ENCODE assay signal across 19 cellular contexts in genomic region chr17:7570351-7570750, GRCh38. TPM values are rescaled to one million over a fixed set of nuclear protein-coding genes. Genes with fewer than 3 reads are reported as not detected.
DNase-seq lines count a peak whose midpoint lies in the region; ATAC-seq and TF ChIP-seq lines count a peak whose summit lies in the region.
"Had no signal": no experiment of that assay in that cellular context is flagged by ENCODE, and none has a peak within 500 bp of the region (broad histone marks: within the 10 kb centered on the region; RNA-seq: fewer than 3 reads in every experiment).

No MANE protein-coding gene starts in this region.

- H3K27ac Mint-ChIP-seq in activated T-cell treated with anti-CD3 and anti-CD28 coated beads, Interleukin-2, amount 50 U/mL, for 24 hours = peak overlapping the region; percentile 87
- no peak overlapping the region for H3K27ac Mint-ChIP-seq in activated T-cell treated with anti-CD3 and anti-CD28 coated beads, Interleukin-2, amount 50 U/mL, for 72 hours
- H3K27ac Mint-ChIP-seq in activated CD8-positive, alpha-beta T cell treated with anti-CD3 and anti-CD28 coated beads, Interleukin-2, amount 10 ng/mL, durations not matched to agents 7 days and 5 days = peak overlapping the region; percentile 69
- peak overlapping the region; percentile 48 for H3K27ac Mint-ChIP-seq in endothelial cell (ENCODE audit: unreplicated experiment)
- H3K27ac Mint-ChIP-seq in progenitor cell of endocrine pancreas = peak overlapping the region; percentile 62

- no peaks in the 10 kb centered on the region for H3K9me3 Mint-ChIP-seq in activated T-cell treated with anti-CD3 and anti-CD28 coated beads, Interleukin-2, amount 50 U/mL, for 24 hours
- H3K9me3 Mint-ChIP-seq in activated T-cell treated with anti-CD3 and anti-CD28 coated beads, Interleukin-2, amount 50 U/mL, for 72 hours = no peaks in the 10 kb centered on the region
- no peaks in the 10 kb centered on the region for H3K9me3 Mint-ChIP-seq in activated CD8-positive, alpha-beta T cell treated with anti-CD3 and anti-CD28 coated beads, Interleukin-2, amount 10 ng/mL, durations not matched to agents 7 days and 5 days (ENCODE audit: insufficient read depth)
- H3K9me3 Mint-ChIP-seq in endothelial cell (ENCODE audit: unreplicated experiment) (no peaks in the 10 kb centered on the region), progenitor cell of endocrine pancreas (ENCODE audit: low read depth) (no peaks in the 10 kb centered on the region)
- H3K9me3 Mint-ChIP-seq: activated T-cell treated with anti-CD3 and anti-CD28 coated beads, Interleukin-2, amount 50 U/mL, for 4 hours; WTC11 had no signal

- DNase-seq in activated T-cell treated with anti-CD3 and anti-CD28 coated beads, Interleukin-2, amount 50 U/mL, for 24 hours = no peak
- DNase-seq in activated T-cell treated with anti-CD3 and anti-CD28 coated beads, Interleukin-2, amount 50 U/mL, for 72 hours = no peak
- DNase-seq in activated CD8-positive, alpha-beta T cell treated with anti-CD3 and anti-CD28 coated beads, Interleukin-2, amount 10 ng/mL, durations not matched to agents 7 days and 5 days = no peak
- DNase-seq in endothelial cell (ENCODE audit: low spot score) = no peak
- DNase-seq in progenitor cell of endocrine pancreas (ENCODE audit: low spot score, unreplicated experiment) = no peak
- DNase-seq in NCI-H2227 (lab: John Stamatoyannopoulos, UW; ENCODE audit: unreplicated experiment) = no peak
- DNase-seq in AG08396 (ENCODE audit: low spot score) = no peak
- DNase-seq: activated CD8-positive, alpha-beta memory T cell treated with anti-CD3 and anti-CD28 coated beads for 24 hours; activated T-cell treated with anti-CD3 and anti-CD28 coated beads, Interleukin-2, amount 50 U/mL, for 4 hours; C1 segment of cervical spinal cord; H7; KBM-7; NCI-H1436; NCI-H526 treated with DMSO at 0.1 percent for 48 hours; RPMI8226; T-helper 9 cell; uterus had no signal

- POLR2A ChIA-PET in activated CD8-positive, alpha-beta T cell treated with anti-CD3 and anti-CD28 coated beads, Interleukin-2, amount 10 ng/mL, durations not matched to agents 7 days and 5 days (lab: Charles Lee) = interaction anchor here (0.7 to 7.4 kb wide), 5 partner anchors 9 to 275 kb away, joined by 3 to 105 read pairs (median 5); partner anchors contain the start of genes CD68, MPDU1, SENP3 and SOX15

- no peaks in the 10 kb centered on the region for H3K27me3 Mint-ChIP-seq in activated T-cell treated with anti-CD3 and anti-CD28 coated beads, Interleukin-2, amount 50 U/mL, for 24 hours
- no peaks in the 10 kb centered on the region for H3K27me3 Mint-ChIP-seq in activated T-cell treated with anti-CD3 and anti-CD28 coated beads, Interleukin-2, amount 50 U/mL, for 72 hours (ENCODE audit: low read depth)
- no peaks in the 10 kb centered on the region for H3K27me3 Mint-ChIP-seq in activated CD8-positive, alpha-beta T cell treated with anti-CD3 and anti-CD28 coated beads, Interleukin-2, amount 10 ng/mL, durations not matched to agents 7 days and 5 days (ENCODE audit: low read depth)
- peaks cover 10% of the 10 kb centered on the region for H3K27me3 Mint-ChIP-seq in endothelial cell (ENCODE audit: unreplicated experiment)
- H3K27me3 Mint-ChIP-seq in progenitor cell of endocrine pancreas = no peaks in the 10 kb centered on the region

- CTCF ChIA-PET in activated CD8-positive, alpha-beta T cell treated with anti-CD3 and anti-CD28 coated beads, Interleukin-2, amount 10 ng/mL, durations not matched to agents 7 days and 5 days (lab: Charles Lee) = interaction anchor here (0.9 to 7.6 kb wide), 5 partner anchors 9 to 118 kb away, joined by 3 to 43 read pairs (median 9); partner anchors contain the start of genes SENP3, SOX15, TP53 and WRAP53

- ATAC-seq in activated T-cell treated with anti-CD3 and anti-CD28 coated beads, Interleukin-2, amount 50 U/mL, for 72 hours (replicated peaks in 1 of 2) = no peak
- no peak for ATAC-seq in activated CD8-positive, alpha-beta T cell treated with anti-CD3 and anti-CD28 coated beads, Interleukin-2, amount 10 ng/mL, durations not matched to agents 7 days and 5 days
- ATAC-seq in HG03439 (IDR thresholded peaks at IDR 0.05; ENCODE audit: unreplicated experiment) = no peak
- ATAC-seq: activated T-cell treated with anti-CD3 and anti-CD28 coated beads, Interleukin-2, amount 50 U/mL, for 4 hours; WTC11 had no signal

- TF ChIP-seq CTCF in endothelial cell (IDR thresholded peaks at IDR 0.05; ENCODE audit: unreplicated experiment) (no peak), progenitor cell of endocrine pancreas (IDR thresholded peaks at IDR 0.05; ENCODE audit: unreplicated experiment) (no peak)

- H3K4me1 Mint-ChIP-seq in activated T-cell treated with anti-CD3 and anti-CD28 coated beads, Interleukin-2, amount 50 U/mL, for 24 hours (ENCODE audit: low read depth) = peaks cover 47% of the 10 kb centered on the region
- peaks cover 52% of the 10 kb centered on the region for H3K4me1 Mint-ChIP-seq in activated T-cell treated with anti-CD3 and anti-CD28 coated beads, Interleukin-2, amount 50 U/mL, for 72 hours (ENCODE audit: low read depth)
- peaks cover 38% of the 10 kb centered on the region for H3K4me1 Mint-ChIP-seq in activated CD8-positive, alpha-beta T cell treated with anti-CD3 and anti-CD28 coated beads, Interleukin-2, amount 10 ng/mL, durations not matched to agents 7 days and 5 days (ENCODE audit: low read depth)
- H3K4me1 Mint-ChIP-seq in endothelial cell (ENCODE audit: unreplicated experiment) (peaks cover 29% of the 10 kb centered on the region), progenitor cell of endocrine pancreas (ENCODE audit: low read depth) (peaks cover 17% of the 10 kb centered on the region)

- peaks cover 96% of the 10 kb centered on the region for H3K36me3 Mint-ChIP-seq in activated T-cell treated with anti-CD3 and anti-CD28 coated beads, Interleukin-2, amount 50 U/mL, for 24 hours (ENCODE audit: low read depth)
- H3K36me3 Mint-ChIP-seq in activated T-cell treated with anti-CD3 and anti-CD28 coated beads, Interleukin-2, amount 50 U/mL, for 72 hours (ENCODE audit: insufficient read depth in 2 of 2) = peaks cover 26 to 35% of the 10 kb centered on the region in 2 donors
- H3K36me3 Mint-ChIP-seq in activated CD8-positive, alpha-beta T cell treated with anti-CD3 and anti-CD28 coated beads, Interleukin-2, amount 10 ng/mL, durations not matched to agents 7 days and 5 days (ENCODE audit: low read depth) = peaks cover 67% of the 10 kb centered on the region
- peaks cover 63% of the 10 kb centered on the region for H3K36me3 Mint-ChIP-seq in endothelial cell (ENCODE audit: low read depth, unreplicated experiment)
- H3K36me3 Mint-ChIP-seq in progenitor cell of endocrine pancreas (ENCODE audit: insufficient read depth) = peaks cover 30% of the 10 kb centered on the region

- H3K4me3 Mint-ChIP-seq in activated T-cell treated with anti-CD3 and anti-CD28 coated beads, Interleukin-2, amount 50 U/mL, for 24 hours = no peak overlapping the region
- no peak overlapping the region for H3K4me3 Mint-ChIP-seq in activated T-cell treated with anti-CD3 and anti-CD28 coated beads, Interleukin-2, amount 50 U/mL, for 72 hours
- H3K4me3 Mint-ChIP-seq in activated CD8-positive, alpha-beta T cell treated with anti-CD3 and anti-CD28 coated beads, Interleukin-2, amount 10 ng/mL, durations not matched to agents 7 days and 5 days = no peak overlapping the region
- H3K4me3 Mint-ChIP-seq in endothelial cell (ENCODE audit: unreplicated experiment) = peak overlapping the region; percentile 25
- no peak overlapping the region for H3K4me3 Mint-ChIP-seq in progenitor cell of endocrine pancreas (ENCODE audit: low read depth)

RNA-seq across cellular contexts. Expression of gene SENP3, which starts 8.6 kb away (rescaled TPM):
- total RNA-seq in activated T-cell treated with anti-CD3 and anti-CD28 coated beads, Interleukin-2, amount 50 U/mL, for 72 hours = 10 to 100 TPM; 41.8 to 55.3 TPM
- total RNA-seq in activated CD8-positive, alpha-beta T cell treated with anti-CD3 and anti-CD28 coated beads, Interleukin-2, amount 10 ng/mL, durations not matched to agents 7 days and 5 days = 10 to 100 TPM; 54.4 to 62.0 TPM
- total RNA-seq in endothelial cell (ENCODE audit: unreplicated experiment) (57.8 TPM), progenitor cell of endocrine pancreas (58.2 and 62.5 TPM in 2 replicates)

RNA-seq across cellular contexts. Expression of gene CD68, which starts 9.1 kb away (rescaled TPM):
- 10 to 100 TPM; 10.3 to 28.1 TPM for total RNA-seq in activated T-cell treated with anti-CD3 and anti-CD28 coated beads, Interleukin-2, amount 50 U/mL, for 72 hours
- 10 to 100 TPM in 1 of 2 experiments, 1 to 10 TPM in 1; 9.4 to 10.7 TPM for total RNA-seq in activated CD8-positive, alpha-beta T cell treated with anti-CD3 and anti-CD28 coated beads, Interleukin-2, amount 10 ng/mL, durations not matched to agents 7 days and 5 days
- total RNA-seq in endothelial cell (ENCODE audit: unreplicated experiment) (1.6 TPM), progenitor cell of endocrine pancreas (not detected in 2 replicates)

RNA-seq across cellular contexts. Expression of gene TNFSF13, which starts 11.8 kb away (rescaled TPM):
- total RNA-seq in activated T-cell treated with anti-CD3 and anti-CD28 coated beads, Interleukin-2, amount 50 U/mL, for 72 hours = 1 to 10 TPM; 4.3 to 7.8 TPM
- 1 to 10 TPM; 8.0 to 9.0 TPM for total RNA-seq in activated CD8-positive, alpha-beta T cell treated with anti-CD3 and anti-CD28 coated beads, Interleukin-2, amount 10 ng/mL, durations not matched to agents 7 days and 5 days
- total RNA-seq in endothelial cell (ENCODE audit: unreplicated experiment) (5.6 TPM), progenitor cell of endocrine pancreas (4.1 and 4.7 TPM in 2 replicates)

RNA-seq across cellular contexts. Expression of gene MPDU1, which starts 13.3 kb away (rescaled TPM):
- total RNA-seq in activated T-cell treated with anti-CD3 and anti-CD28 coated beads, Interleukin-2, amount 50 U/mL, for 72 hours = 10 to 100 TPM; 44.0 to 51.9 TPM
- 10 to 100 TPM; 69.0 to 70.4 TPM for total RNA-seq in activated CD8-positive, alpha-beta T cell treated with anti-CD3 and anti-CD28 coated beads, Interleukin-2, amount 10 ng/mL, durations not matched to agents 7 days and 5 days
- 51.8 TPM for total RNA-seq in endothelial cell (ENCODE audit: unreplicated experiment)
- total RNA-seq in progenitor cell of endocrine pancreas = 71.4 and 71.9 TPM in 2 replicates

RNA-seq across cellular contexts. Expression of gene SOX15, which starts 19.5 kb away (rescaled TPM):
- total RNA-seq in activated T-cell treated with anti-CD3 and anti-CD28 coated beads, Interleukin-2, amount 50 U/mL, for 72 hours = under 1 TPM; 0.34 to 0.86 TPM
- under 1 TPM; 0.29 to 0.34 TPM for total RNA-seq in activated CD8-positive, alpha-beta T cell treated with anti-CD3 and anti-CD28 coated beads, Interleukin-2, amount 10 ng/mL, durations not matched to agents 7 days and 5 days
- 1.3 TPM for total RNA-seq in endothelial cell (ENCODE audit: unreplicated experiment)
- total RNA-seq in progenitor cell of endocrine pancreas = 0.93 and 1.0 TPM in 2 replicates
